8 cellular contexts compared by ENCODE assay signal in the genomic region with DNA sequence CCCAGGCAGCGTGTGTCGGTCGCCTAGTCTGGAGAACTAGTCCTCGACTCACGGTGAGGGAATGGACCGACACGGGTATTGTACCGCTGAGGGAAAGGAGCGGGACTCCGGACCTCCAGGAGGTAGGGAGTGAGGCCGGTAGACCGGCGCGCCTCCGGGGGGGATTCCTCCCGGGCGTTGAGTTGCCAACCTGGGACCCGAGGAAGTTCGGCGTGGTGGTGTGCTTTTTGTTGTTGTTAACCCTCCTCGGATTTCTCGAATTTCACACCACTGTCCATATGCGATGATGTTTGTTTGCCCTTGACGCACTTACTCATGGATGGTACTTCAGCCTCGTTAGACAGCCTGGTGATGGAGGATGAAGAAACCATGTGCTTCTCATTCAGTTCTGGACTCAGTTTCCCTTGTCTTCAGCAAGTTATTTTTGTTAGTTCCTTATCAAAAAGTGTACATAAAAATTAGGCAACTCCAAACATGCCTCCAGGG. TPM values are rescaled to one million over a fixed set of nuclear protein-coding genes. Genes with fewer than 3 reads are reported as not detected.
A peak's percentile ranks its signal among the peaks of the same experiment; 100 is the strongest.
DNase-seq lines count a peak whose midpoint lies in the region; ATAC-seq and TF ChIP-seq lines count a peak whose summit lies in the region.
"Not testable (repeated sequence)": the region's sequence is repeated elsewhere in the genome, so short reads cannot be mapped to it uniquely, and the experiment has no call there.

No MANE protein-coding gene starts in this region.

- H3K79me2 ChIP-seq in Loucy (ENCODE audit: insufficient read depth, low read length): peaks cover 92% of the 10 kb centered on the region

- H4K20me1 ChIP-seq in Loucy (ENCODE audit: insufficient read depth, low read length, poor library complexity, severe bottlenecking): peaks cover 36% of the 10 kb centered on the region

- peak overlapping the region; percentile 87 for H3K4me2 ChIP-seq in Loucy (ENCODE audit: low read depth, low read length, poor library complexity, severe bottlenecking)

- intact Hi-C loops in lower lobe of right lung (cut with DNase I); psoas muscle (cut with DNase I); uterus (cut with DNase I; ENCODE audit: low total_unique reads): not testable (repeated sequence)

- not testable (repeated sequence) for ATAC-seq in WTC11
- ATAC-seq in lower lobe of right lung (peak in 1 of 2 donors; percentile 6), psoas muscle (peak in 2 of 4 donors; percentile 3 to 4)

- not testable (repeated sequence) for H3K9me2 ChIP-seq in Loucy (replicated peaks; ENCODE audit: low read depth, low read length)

- H3K27ac ChIP-seq in lower lobe of right lung: peak overlapping the region; percentile 99
- peak overlapping the region; percentile 95 for H3K27ac ChIP-seq in psoas muscle
- peak overlapping the region; percentile 96 to 98 for H3K27ac ChIP-seq in uterus

- H3K4me1 ChIP-seq in Loucy (ENCODE audit: insufficient read depth, low read length, poor library complexity, severe bottlenecking) (peaks cover 41% of the 10 kb centered on the region), lower lobe of right lung (peaks cover 38% of the 10 kb centered on the region), psoas muscle (peaks cover 37% of the 10 kb centered on the region)
- not testable (repeated sequence) for H3K4me1 ChIP-seq in uterus

- CTCF ChIA-PET in WTC11 (lab: Charles Lee): not testable (repeated sequence)

- H3K27ac Mint-ChIP-seq in WTC11: peak overlapping the region; percentile 91
- peak overlapping the region; percentile 97 to 100 (median 99) for H3K27ac Mint-ChIP-seq in brain

- H3K4me1 Mint-ChIP-seq in WTC11: peaks cover 26% of the 10 kb centered on the region
- H3K4me1 Mint-ChIP-seq in brain: peaks cover 73% of the 10 kb centered on the region

- peak overlapping the region; percentile 98 for H2AFZ ChIP-seq in Loucy (ENCODE audit: low read length)

- not testable (repeated sequence) for TF ChIP-seq CTCF in GM12875 (IDR thresholded peaks at IDR 0.05; ENCODE audit: borderline replicate concordance, insufficient read depth, low read depth, low read length); Loucy (conservative IDR thresholded peaks at IDR 0.05; ENCODE audit: low read length); WTC11 (IDR thresholded peaks at IDR 0.05); brain (conservative IDR thresholded peaks at IDR 0.05); fibroblast of mammary gland (conservative IDR thresholded peaks at IDR 0.05; ENCODE audit: control insufficient read depth, insufficient read depth, low read depth, low read length); lower lobe of right lung (IDR thresholded peaks at IDR 0.05); psoas muscle (IDR thresholded peaks at IDR 0.05); uterus (IDR thresholded peaks at IDR 0.05)

- not testable (repeated sequence) for H3K27me3 Mint-ChIP-seq in WTC11 (ENCODE audit: low read depth)
- H3K27me3 Mint-ChIP-seq in brain: peaks cover 13% of the 10 kb centered on the region

- POLR2A ChIA-PET in WTC11 (lab: Charles Lee): not testable (repeated sequence)

- 0 to 1% (median 0%) methylated on average over 23 to 25 of the region's 25 CpGs for WGBS in psoas muscle, 3 donors

- TF ChIP-seq POLR2A in uterus (IDR thresholded peaks at IDR 0.05): not testable (repeated sequence)

- peak overlapping the region; percentile 99 for H3K4me3 ChIP-seq in GM12875 (ENCODE audit: low read depth, low read length)
- H3K4me3 ChIP-seq in Loucy (ENCODE audit: low read length, poor library complexity, severe bottlenecking): peak overlapping the region; percentile 74
- peak overlapping the region; percentile 88 for H3K4me3 ChIP-seq in fibroblast of mammary gland (ENCODE audit: control insufficient read depth, low read depth, low read length)
- H3K4me3 ChIP-seq in lower lobe of right lung: peak overlapping the region; percentile 98
- peak overlapping the region; percentile 99 for H3K4me3 ChIP-seq in psoas muscle
- H3K4me3 ChIP-seq in uterus: peak overlapping the region; percentile 95 to 99

- not testable (repeated sequence) for H3K36me3 ChIP-seq in Loucy (ENCODE audit: insufficient read depth, low read length); uterus
- H3K36me3 ChIP-seq in lower lobe of right lung: peaks cover 10% of the 10 kb centered on the region
- peaks cover 0 to 18% of the 10 kb centered on the region in 2 donors for H3K36me3 ChIP-seq in psoas muscle (ENCODE audit: insufficient read depth in 1 of 2, low read depth in 1 of 2)

- H3K27me3 ChIP-seq in Loucy (ENCODE audit: insufficient read depth, low read length, poor library complexity, severe bottlenecking); lower lobe of right lung (ENCODE audit: low read depth); psoas muscle (ENCODE audit: insufficient read depth in 3 of 3, low read length in 2 of 3); uterus: not testable (repeated sequence)

- DNase-seq in WTC11 (ENCODE audit: low spot score); lower lobe of right lung; psoas muscle; uterus: not testable (repeated sequence)
- peak; percentile 18 for DNase-seq in fibroblast of mammary gland (ENCODE audit: low read depth)

- H3F3A ChIP-seq in Loucy (ENCODE audit: low read depth): not testable (repeated sequence)

- not testable (repeated sequence) for H3K9me3 ChIP-seq in Loucy (ENCODE audit: insufficient read depth, low read depth, low read length); lower lobe of right lung; psoas muscle; uterus

- H3K4me3 Mint-ChIP-seq in WTC11 (peak overlapping the region; percentile 98), brain (peak overlapping the region; percentile 97 to 99 (median 99))

- H3K9me3 Mint-ChIP-seq in WTC11: peaks cover 19% of the 10 kb centered on the region
- not testable (repeated sequence) for H3K9me3 Mint-ChIP-seq in brain

- H3K36me3 Mint-ChIP-seq in WTC11 (peaks cover 40% of the 10 kb centered on the region), brain (peaks cover 59% of the 10 kb centered on the region)

- H3K9ac ChIP-seq in Loucy (ENCODE audit: low read depth, low read length, poor library complexity, severe bottlenecking): peak overlapping the region; percentile 84

TF ChIP-seq in WTC11, 78 proteins besides CTCF, POLR2A, EP300 and RAD21:
- peak; percentile 8; the same call in 1 of the 2 replicates for TF ChIP-seq ARID4B (CRISPR knock-in tag; IDR thresholded peaks at IDR 0.05; ENCODE audit: borderline replicate concordance)

RNA-seq across cellular contexts. Expression of gene DAP3, which starts 0.3 kb away (rescaled TPM):
- total RNA-seq in WTC11 (2021) (107 to 125 TPM (median 109 TPM) in 3 replicates), lower lobe of right lung (77.7 TPM), psoas muscle (100 to 1,000 TPM in 2 of 4 donors, 10 to 100 TPM in 2; 82.3 to 120 (median 96.1) TPM), uterus (100 to 1,000 TPM in 1 of 4 donors, 10 to 100 TPM in 3; 43.5 to 177 (median 69.6) TPM)
- polyA plus RNA-seq in brain (ENCODE audit: insufficient read depth, low read depth, low replicate concordance) (82.4 TPM), psoas muscle (100 to 1,000 TPM; 108 to 145 (median 137) TPM)

RNA-seq across cellular contexts. Expression of gene YY1AP1, which starts 0.6 kb away (rescaled TPM):
- 41.8 to 45.0 TPM (median 41.8 TPM) in 3 replicates for total RNA-seq in WTC11 (2021)
- polyA plus RNA-seq in brain (ENCODE audit: insufficient read depth, low read depth, low replicate concordance): 70.1 TPM
- total RNA-seq in lower lobe of right lung: 55.3 TPM
- 100 to 1,000 TPM in 1 of 4 donors, 10 to 100 TPM in 3; 68.4 to 102 (median 86.8) TPM for total RNA-seq in psoas muscle
- 100 to 1,000 TPM in 1 of 3 donors, 10 to 100 TPM in 2; 58.3 to 105 (median 60.6) TPM for polyA plus RNA-seq in psoas muscle
- total RNA-seq in uterus: 1,000 to 10,000 TPM in 1 of 4 donors, 100 to 1,000 TPM in 2, 10 to 100 TPM in 1; 79.1 to 6,578 (median 156) TPM
